In genomic region chr20:64106981-64107735, GRCh38 we compare ENCODE assay signal across 14 cellular contexts. TPM values are rescaled to one million over a fixed set of nuclear protein-coding genes. Genes with fewer than 3 reads are reported as not detected.
DNase-seq lines count a peak whose midpoint lies in the region; ATAC-seq and TF ChIP-seq lines count a peak whose summit lies in the region.
"Had no signal": no experiment of that assay in that cellular context is flagged by ENCODE, and none has a peak within 500 bp of the region (broad histone marks: within the 10 kb centered on the region; RNA-seq: fewer than 3 reads in every experiment).

NPBWR2 (minus strand) TSS chr20:64107565; CDS start chr20:64106831, 734 bp downstream.

- intact Hi-C loops in left lung (cut with DNase I) = no loop called here

- H3K9me3 ChIP-seq in left lung = no peaks in the 10 kb centered on the region
- H3K9me3 ChIP-seq: upper lobe of left lung had no signal

- peaks cover 5 to 7% of the 10 kb centered on the region in 2 donors for H3K4me1 ChIP-seq in left lung

- DNase-seq in stimulated activated CD4-positive, alpha-beta T cell treated with anti-CD3 and anti-CD28 coated beads, Interleukin-4, amount 100 ng/mL, for 1 hour = peak; percentile 26
- DNase-seq in stimulated activated CD4-positive, alpha-beta T cell treated with anti-CD3 and anti-CD28 coated beads, Interleukin-4, amount 100 ng/mL, for 4 hours = no peak
- DNase-seq in activated T-cell treated with anti-CD3 and anti-CD28 coated beads, Interleukin-2, amount 50 U/mL, for 48 hours = peak; percentile 23 to 35
- DNase-seq in left lung = peak; percentile 22 to 70
- peak; percentile 38 for DNase-seq in ureter (ENCODE audit: low spot score)
- DNase-seq in coronary artery (ENCODE audit: low spot score) = no peak
- no peak for DNase-seq in NCI-H69 (lab: John Stamatoyannopoulos, UW)
- DNase-seq: cortex of kidney, hippocampal formation, NCI-H1417 had no signal

- H3K4me3 ChIP-seq in left lung = no peak within 1 kb of the TSS
- no peak within 1 kb of the TSS for H3K4me3 ChIP-seq in coronary artery
- H3K4me3 ChIP-seq: upper lobe of left lung had no signal

- TF ChIP-seq CTCF in left lung (IDR thresholded peaks at IDR 0.05) (no peak), coronary artery (IDR thresholded peaks at IDR 0.05) (no peak)

- H3K27ac ChIP-seq in left lung (no peak within 1 kb of the TSS), coronary artery (no peak within 1 kb of the TSS)
- H3K27ac ChIP-seq: upper lobe of left lung had no signal

- H3K27me3 ChIP-seq in left lung = peaks cover 11 to 50% of the 10 kb centered on the region in 2 donors

- no peaks in the 10 kb centered on the region for H3K36me3 ChIP-seq in left lung
- H3K36me3 ChIP-seq: upper lobe of left lung had no signal

- ATAC-seq in left lung = no peak
- no peak for ATAC-seq in HG02678 (IDR thresholded peaks at IDR 0.05; ENCODE audit: unreplicated experiment)

RNA-seq across cellular contexts. Expression of gene NPBWR2, which starts in this region (rescaled TPM):
- total RNA-seq in left lung (not detected), ureter (not detected)
- total RNA-seq: activated CD8-positive, alpha-beta memory T cell treated with anti-CD3 and anti-CD28 coated beads for 36 hours; RPMI7951; upper lobe of left lung had no signal

Comparison
In these comparisons a context has a peak if more than half of its experiments do, and no peak if none do; other contexts are left out.
1. DNase-seq: peak in stimulated activated CD4-positive, alpha-beta T cell treated with anti-CD3 and anti-CD28 coated beads, Interleukin-4, amount 100 ng/mL, for 1 hour (single experiment) and activated T-cell treated with anti-CD3 and anti-CD28 coated beads, Interleukin-2, amount 50 U/mL, for 48 hours (2 of 2); none in stimulated activated CD4-positive, alpha-beta T cell treated with anti-CD3 and anti-CD28 coated beads, Interleukin-4, amount 100 ng/mL, for 4 hours (0 of 2), coronary artery (single experiment) and NCI-H69 (single experiment).
2. Peak in DNase-seq in left lung; RNA of the gene not detected or under 1 TPM.
3. Peak in DNase-seq in ureter; RNA of the gene not detected or under 1 TPM.